ENCODE assay signal across 7 cellular contexts in the genomic region with DNA sequence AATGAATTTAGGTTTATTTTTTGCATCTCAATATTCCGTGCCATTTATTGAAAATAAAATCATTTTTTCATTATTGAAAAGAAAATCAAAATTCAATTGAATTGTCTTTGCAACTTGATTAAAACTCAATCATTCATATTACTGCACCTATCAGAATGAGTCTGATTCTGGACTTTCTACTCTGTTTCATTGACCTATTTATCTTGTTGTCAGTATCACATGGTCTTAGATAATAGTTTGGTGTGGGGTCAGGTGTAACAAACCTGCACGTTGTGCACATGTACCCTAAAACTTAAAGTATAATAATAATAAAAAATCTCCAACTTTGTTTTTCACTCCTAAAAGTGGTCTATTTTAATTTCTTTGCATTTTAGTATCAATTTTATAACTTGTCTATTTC.
"Had no signal": no experiment of that assay in that cellular context is flagged by ENCODE, and none has a peak within 500 bp of the region (broad histone marks: within the 10 kb centered on the region; RNA-seq: fewer than 3 reads in every experiment).

No MANE protein-coding gene starts in this region.

- DNase-seq: GDM1, GF-D8 had no signal

- ATAC-seq: GM12878 had no signal

- H3K4me3 ChIP-seq: GM12878 had no signal

- FAIRE-seq: GM12878, GM12891, GM12892, GM18507, GM19239 had no signal
